ENCODE assay signal across 22 cellular contexts in the genomic region with DNA sequence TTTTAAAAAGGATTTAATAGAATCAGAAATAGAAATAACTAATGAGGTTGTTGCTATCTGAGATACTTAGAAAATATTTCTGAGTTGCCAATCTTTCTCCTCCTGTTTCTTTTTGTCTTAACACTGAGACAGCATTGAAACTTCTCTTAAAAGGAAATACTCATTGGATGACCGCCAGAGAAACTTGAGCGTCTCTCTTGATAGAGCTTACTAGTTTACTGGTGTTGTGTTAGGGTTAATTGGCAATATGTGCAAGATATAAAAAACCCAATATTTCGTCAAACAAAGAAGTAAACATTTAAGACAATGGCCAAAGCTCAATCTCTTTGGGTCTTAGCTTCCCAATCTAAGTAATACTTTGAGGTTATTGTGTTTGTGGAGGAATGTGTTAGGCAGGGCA.
DNase-seq lines count a peak whose midpoint lies in the region; ATAC-seq, FAIRE-seq and TF ChIP-seq lines count a peak whose summit lies in the region.
"Had no signal": no experiment of that assay in that cellular context is flagged by ENCODE, and none has a peak within 500 bp of the region (broad histone marks: within the 10 kb centered on the region; RNA-seq: fewer than 3 reads in every experiment).

No MANE protein-coding gene starts in this region.

- no peaks in the 10 kb centered on the region for H3K27me3 ChIP-seq in astrocyte (ENCODE audit: insufficient read depth, low read length)
- H3K27me3 ChIP-seq: gastrocnemius medialis had no signal

- no peak overlapping the region for H3K9ac ChIP-seq in astrocyte (ENCODE audit: low read length)

- no peak overlapping the region for H2AFZ ChIP-seq in astrocyte (ENCODE audit: low read depth, low read length)
- H2AFZ ChIP-seq: GM23338, PC-9 had no signal

- no peak for FAIRE-seq in astrocyte (lab: Jason Lieb, UNC)

- H3K4me3 ChIP-seq in LNCaP clone FGC (ENCODE audit: low read depth, low read length) (no peak overlapping the region), astrocyte (ENCODE audit: insufficient read depth, low read depth, low read length) (no peak overlapping the region)
- H3K4me3 ChIP-seq: gastrocnemius medialis, GM23338, left lung, mucosa of descending colon, PC-9 had no signal

- no peaks in the 10 kb centered on the region for H3K36me3 Mint-ChIP-seq in astrocyte (ENCODE audit: low read depth, unreplicated experiment)
- H3K36me3 Mint-ChIP-seq in stimulated activated memory B cell treated with anti-CD40 and anti-IgM and Interleukin-4, amounts not matched to agents 10 μg/mL and 1 μg/mL and 100 μg/mL, for 72 hours, result no peaks in the 10 kb centered on the region
- H3K36me3 Mint-ChIP-seq: type B pancreatic cell had no signal

- no peaks in the 10 kb centered on the region for H3K4me1 ChIP-seq in astrocyte (ENCODE audit: insufficient read depth, low read length)
- H3K4me1 ChIP-seq: gastrocnemius medialis, left lung had no signal

- peak; percentile 25 for DNase-seq in A172 (ENCODE audit: low spot score)
- peak; percentile 26 for DNase-seq in LNCaP clone FGC (ENCODE audit: low read depth)
- peak; percentile 10 for DNase-seq in astrocyte (ENCODE audit: low read depth)
- DNase-seq in globus pallidus (ENCODE audit: low spot score), result peak; percentile 10
- DNase-seq in NCI-H510A treated with DMSO at 0.1 percent for 48 hours (lab: John Stamatoyannopoulos, UW), result no peak
- DNase-seq in glomerular visceral epithelial cell (ENCODE audit: extremely low spot score), result no peak
- DNase-seq: activated CD8-positive, alpha-beta memory T cell treated with anti-CD3 and anti-CD28 coated beads, Interleukin-2, amount 50 U/mL, for 48 hours; activated effector memory CD4-positive, alpha-beta T cell treated with anti-CD3 and anti-CD28 coated beads, Interleukin-2, amount 50 U/mL, for 16 hours; amniotic stem cell; CD4-positive, alpha-beta T cell; gastrocnemius medialis; left lung; MV-4-11; NCI-H526 treated with DMSO at 0.1 percent for 48 hours; PC-9; stimulated activated naive CD8-positive, alpha-beta T cell treated with anti-CD3 and anti-CD28 coated beads, Interleukin-15, Interleukin-2, amounts not matched to agents 100 U/mL and 50 U/mL, for 24 hours had no signal

- no peaks in the 10 kb centered on the region for H3K79me2 ChIP-seq in astrocyte (ENCODE audit: insufficient read depth, low read length)

- no peaks in the 10 kb centered on the region for H3K27me3 Mint-ChIP-seq in astrocyte (ENCODE audit: low read depth, unreplicated experiment)
- no peaks in the 10 kb centered on the region for H3K27me3 Mint-ChIP-seq in stimulated activated memory B cell treated with anti-CD40 and anti-IgM and Interleukin-4, amounts not matched to agents 10 μg/mL and 1 μg/mL and 100 μg/mL, for 72 hours

- H3K4me2 ChIP-seq in astrocyte (ENCODE audit: low read length), result no peak overlapping the region
- H3K4me2 ChIP-seq: GM23338, PC-9 had no signal

- no peaks in the 10 kb centered on the region for H3K9me3 Mint-ChIP-seq in astrocyte (ENCODE audit: unreplicated experiment)
- H3K9me3 Mint-ChIP-seq in stimulated activated memory B cell treated with anti-CD40 and anti-IgM and Interleukin-4, amounts not matched to agents 10 μg/mL and 1 μg/mL and 100 μg/mL, for 72 hours, result no peaks in the 10 kb centered on the region
- H3K9me3 Mint-ChIP-seq: CD4-positive, alpha-beta T cell; GM23338; type B pancreatic cell had no signal

- no peaks in the 10 kb centered on the region for H3K4me1 Mint-ChIP-seq in astrocyte (ENCODE audit: low read depth, unreplicated experiment)
- no peaks in the 10 kb centered on the region for H3K4me1 Mint-ChIP-seq in stimulated activated memory B cell treated with anti-CD40 and anti-IgM and Interleukin-4, amounts not matched to agents 10 μg/mL and 1 μg/mL and 100 μg/mL, for 72 hours
- H3K4me1 Mint-ChIP-seq: GM23338 had no signal

- ATAC-seq in stimulated activated memory B cell treated with anti-CD40 and anti-IgM and Interleukin-4, amounts not matched to agents 10 μg/mL and 1 μg/mL and 100 μg/mL, for 72 hours, result no peak
- no peak for ATAC-seq in HG02884 (IDR thresholded peaks at IDR 0.05; ENCODE audit: unreplicated experiment)
- ATAC-seq: gastrocnemius medialis; mucosa of descending colon; stimulated activated naive CD8-positive, alpha-beta T cell treated with anti-CD3 and anti-CD28 coated beads, Interleukin-15, Interleukin-2, amounts not matched to agents 100 U/mL and 50 U/mL, for 24 hours had no signal

- no peak overlapping the region for H3K4me3 Mint-ChIP-seq in astrocyte (ENCODE audit: unreplicated experiment)
- H3K4me3 Mint-ChIP-seq in stimulated activated memory B cell treated with anti-CD40 and anti-IgM and Interleukin-4, amounts not matched to agents 10 μg/mL and 1 μg/mL and 100 μg/mL, for 72 hours, result no peak overlapping the region
- H3K4me3 Mint-ChIP-seq: CD4-positive, alpha-beta T cell; GM23338; type B pancreatic cell had no signal

- no peaks in the 10 kb centered on the region for H3K9me3 ChIP-seq in astrocyte (ENCODE audit: insufficient read depth, low read depth, low read length)
- H3K9me3 ChIP-seq: gastrocnemius medialis, left lung, mucosa of descending colon, neutrophil had no signal

- H3K27ac ChIP-seq in astrocyte (ENCODE audit: low read depth, low read length), result no peak overlapping the region
- H3K27ac ChIP-seq: gastrocnemius medialis, left lung, neutrophil, PC-9 had no signal

- no peaks in the 10 kb centered on the region for H4K20me1 ChIP-seq in astrocyte (ENCODE audit: insufficient read depth, low read length)

- TF ChIP-seq CTCF in LNCaP clone FGC (IDR thresholded peaks at IDR 0.05; ENCODE audit: control insufficient read depth, extremely low read depth, insufficient read depth) (no peak), astrocyte (IDR thresholded peaks at IDR 0.05; ENCODE audit: insufficient read depth, low read depth, low read length) (no peak)

- no peaks in the 10 kb centered on the region for H3K36me3 ChIP-seq in astrocyte (ENCODE audit: insufficient read depth, low read length)
- H3K36me3 ChIP-seq: gastrocnemius medialis, left lung, neutrophil had no signal

- no peak overlapping the region for H3K27ac Mint-ChIP-seq in astrocyte (ENCODE audit: unreplicated experiment)
- no peak overlapping the region for H3K27ac Mint-ChIP-seq in stimulated activated memory B cell treated with anti-CD40 and anti-IgM and Interleukin-4, amounts not matched to agents 10 μg/mL and 1 μg/mL and 100 μg/mL, for 72 hours
- H3K27ac Mint-ChIP-seq: CD4-positive, alpha-beta T cell; GM23338; type B pancreatic cell had no signal

Comparison
In these comparisons a context has a peak if more than half of its experiments do, and no peak if none do; other contexts are left out.
1. DNase-seq: peak in A172 (single experiment), LNCaP clone FGC (single experiment), astrocyte (single experiment) and globus pallidus (single experiment); none in NCI-H510A treated with DMSO at 0.1 percent for 48 hours (single experiment) and glomerular visceral epithelial cell (single experiment).